ENCODE assay signal across 1 cellular context in genomic region chr10:95286707-95287106, GRCh38.
TF ChIP-seq lines count a peak whose summit lies in the region.

No MANE protein-coding gene starts in this region.

TF ChIP-seq in GM12878, 131 proteins besides CTCF, POLR2A, EP300 and RAD21 (continued from another document):
- TF ChIP-seq KLF5 (IDR thresholded peaks at IDR 0.05; ENCODE audit: partially characterized antibody) = no peak
TF ChIP-seq in GM12878: peak in this region for 0.
